ENCODE assay signal across 2 cellular contexts in genomic region chr12:113500662-113501435, GRCh38.
TF ChIP-seq lines count a peak whose summit lies in the region.

No MANE protein-coding gene starts in this region.

TF ChIP-seq in H1, 55 proteins besides CTCF, POLR2A, EP300 and RAD21:
- no peak for TF ChIP-seq ATF3 (IDR thresholded peaks at IDR 0.05; ENCODE audit: insufficient read depth, low read depth, low read length)
- TF ChIP-seq POU5F1 (IDR thresholded peaks at IDR 0.05; ENCODE audit: low read depth, low read length) = 0 out of 2 replicates have a peak, but pooled peaks have one; percentile 18
- no peak for TF ChIP-seq CHD7 (IDR thresholded peaks at IDR 0.05; ENCODE audit: insufficient replicate concordance, low read length)
- TF ChIP-seq BACH1 (IDR thresholded peaks at IDR 0.05; ENCODE audit: low read length) = no peak
- no peak for TF ChIP-seq EGR1 (IDR thresholded peaks at IDR 0.05; ENCODE audit: borderline replicate concordance, low read depth, low read length)
- TF ChIP-seq TCF12 (IDR thresholded peaks at IDR 0.05; ENCODE audit: low read depth, low read length) = no peak
- peak; percentile 83; the same call in 1 of the 2 replicates for TF ChIP-seq RBBP5 (IDR thresholded peaks at IDR 0.05; ENCODE audit: borderline replicate concordance, low read depth, low read length)
- 0 out of 2 replicates have a peak, but pooled peaks have one; percentile 16 for TF ChIP-seq TAF1 (IDR thresholded peaks at IDR 0.05; ENCODE audit: low read depth, low read length)
- no peak for TF ChIP-seq NANOG (IDR thresholded peaks at IDR 0.05; ENCODE audit: insufficient read depth, low read depth, low read length, poor library complexity, severe bottlenecking)
- peak; percentile 70 for TF ChIP-seq SP1 (IDR thresholded peaks at IDR 0.05; ENCODE audit: low read depth, low read length)
TF ChIP-seq in H1: peak in this region for 4.

TF ChIP-seq in HepG2, 621 proteins besides CTCF, POLR2A, EP300 and RAD21:
- TF ChIP-seq U2AF2 (IDR thresholded peaks at IDR 0.05; ENCODE audit: low read depth, low read length) = no peak
- no peak for TF ChIP-seq MATR3 (CRISPR knock-in tag; IDR thresholded peaks at IDR 0.05)
- TF ChIP-seq FOXP1 (IDR thresholded peaks at IDR 0.05) = no peak
- no peak for TF ChIP-seq FOXP1 (CRISPR knock-in tag; IDR thresholded peaks at IDR 0.05)
- no peak for TF ChIP-seq ZNF224 (CRISPR knock-in tag; IDR thresholded peaks at IDR 0.05)
- no peak for TF ChIP-seq UBTF (CRISPR knock-in tag; IDR thresholded peaks at IDR 0.05)
- no peak for TF ChIP-seq HDAC2 (CRISPR knock-in tag; IDR thresholded peaks at IDR 0.05)
- no peak for TF ChIP-seq ZNF614 (CRISPR knock-in tag; IDR thresholded peaks at IDR 0.05; ENCODE audit: borderline replicate concordance)
- no peak for TF ChIP-seq BHLHE40 (IDR thresholded peaks at IDR 0.05; ENCODE audit: low read length)
- TF ChIP-seq NR2C2 (CRISPR knock-in tag; IDR thresholded peaks at IDR 0.05; ENCODE audit: borderline replicate concordance) = no peak
- TF ChIP-seq ZHX1 (CRISPR knock-in tag; IDR thresholded peaks at IDR 0.05; ENCODE audit: low read depth) = no peak
- no peak for TF ChIP-seq GFI1 (CRISPR knock-in tag; IDR thresholded peaks at IDR 0.05; ENCODE audit: borderline replicate concordance)
- no peak for TF ChIP-seq ZFP90 (CRISPR knock-in tag; IDR thresholded peaks at IDR 0.05; ENCODE audit: borderline replicate concordance)
- TF ChIP-seq ZNF333 (CRISPR knock-in tag; IDR thresholded peaks at IDR 0.05; ENCODE audit: borderline replicate concordance) = no peak
